In genomic region chr5:175922192-175922885, GRCh38 we compare ENCODE assay signal across 14 cellular contexts. TPM values are rescaled to one million over a fixed set of nuclear protein-coding genes. Genes with fewer than 3 reads are reported as not detected.
A peak's percentile ranks its signal among the peaks of the same experiment; 100 is the strongest.
DNase-seq lines count a peak whose midpoint lies in the region; ATAC-seq and TF ChIP-seq lines count a peak whose summit lies in the region.
"Had no signal": no experiment of that assay in that cellular context is flagged by ENCODE, and none has a peak within 500 bp of the region (broad histone marks: within the 10 kb centered on the region; RNA-seq: fewer than 3 reads in every experiment).

No MANE protein-coding gene starts in this region.

- peaks cover 46% of the 10 kb centered on the region for H3K36me3 Mint-ChIP-seq in CD4-positive, CD25-positive, alpha-beta regulatory T cell

- no peak overlapping the region for H3K4me3 ChIP-seq in CD4-positive, CD25-positive, alpha-beta regulatory T cell (ENCODE audit: low read depth, low read length)
- H3K4me3 ChIP-seq in epithelial cell of proximal tubule (ENCODE audit: low read depth, low read length) = no peak overlapping the region
- no peak overlapping the region for H3K4me3 ChIP-seq in mesodermal cell (ENCODE audit: extremely low read depth, insufficient read depth, low read length, poor library complexity, severe bottlenecking)
- H3K4me3 ChIP-seq: cardiac muscle cell, heart left ventricle had no signal

- H3K4me3 Mint-ChIP-seq in CD4-positive, CD25-positive, alpha-beta regulatory T cell = no peak overlapping the region

- H3K27ac ChIP-seq in CD4-positive, CD25-positive, alpha-beta regulatory T cell (ENCODE audit: insufficient read depth, low read length, poor library complexity, severe bottlenecking) = no peak overlapping the region
- H3K27ac ChIP-seq in mesodermal cell (ENCODE audit: low read depth, low read length, severe bottlenecking) = peak overlapping the region; percentile 55
- H3K27ac ChIP-seq: cardiac muscle cell, heart left ventricle had no signal

- no peak for DNase-seq in CD4-positive, CD25-positive, alpha-beta regulatory T cell
- DNase-seq in NCI-H226 (peak; percentile 58), epithelial cell of proximal tubule (ENCODE audit: low read depth) (peak; percentile 13), ecto neural progenitor cell (ENCODE audit: low spot score) (no peak), COR-L47 (lab: John Stamatoyannopoulos, UW) (no peak), SKM-1 treated with dmso at 0.1 percent for 144 hours (lab: John Stamatoyannopoulos, UW; ENCODE audit: unreplicated experiment) (no peak)
- no peak for DNase-seq in activated naive CD4-positive, alpha-beta T cell treated with anti-CD3 and anti-CD28 coated beads, Interleukin-2, amount 50 U/mL, for 16 hours
- DNase-seq: activated T-cell treated with anti-CD3 and anti-CD28 coated beads, Interleukin-2, amount 50 U/mL, for 48 hours; heart left ventricle; NCI-H510A treated with DMSO at 0.1 percent for 48 hours; right cardiac atrium; SHP77 had no signal

- H3K9me3 Mint-ChIP-seq in CD4-positive, CD25-positive, alpha-beta regulatory T cell = peaks cover 0 to 1% (median 0%) of the 10 kb centered on the region in 7 donors

- peak overlapping the region in 2 of 3 donors; percentile 12 to 18 for H3K27ac Mint-ChIP-seq in CD4-positive, CD25-positive, alpha-beta regulatory T cell

- TF ChIP-seq CTCF in epithelial cell of proximal tubule (conservative IDR thresholded peaks at IDR 0.05; ENCODE audit: low read depth, low read length) = no peak

- ATAC-seq in CD4-positive, CD25-positive, alpha-beta regulatory T cell (ENCODE audit: low read depth in 2 of 2) = no peak
- ATAC-seq: heart left ventricle, right cardiac atrium had no signal

- no peaks in the 10 kb centered on the region for H3K9me3 ChIP-seq in CD4-positive, CD25-positive, alpha-beta regulatory T cell (ENCODE audit: control insufficient read depth in 2 of 2, low read length in 2 of 2)
- no peaks in the 10 kb centered on the region for H3K9me3 ChIP-seq in mesodermal cell (ENCODE audit: control insufficient read depth, low read length)
- H3K9me3 ChIP-seq: heart left ventricle had no signal

- 94 to 97% methylated on average over 3 of the region's 3 CpGs for WGBS in mesodermal cell (ENCODE audit: insufficient coverage in 2 of 2), 2 experiments

- H3K4me1 ChIP-seq in CD4-positive, CD25-positive, alpha-beta regulatory T cell (ENCODE audit: control insufficient read depth, insufficient read depth, low read length, poor library complexity, severe bottlenecking) = no peaks in the 10 kb centered on the region
- peaks cover 23% of the 10 kb centered on the region for H3K4me1 ChIP-seq in mesodermal cell (ENCODE audit: control insufficient read depth, insufficient read depth, low read length, poor library complexity, severe bottlenecking)
- H3K4me1 ChIP-seq: heart left ventricle had no signal

- H3K27me3 Mint-ChIP-seq in CD4-positive, CD25-positive, alpha-beta regulatory T cell = no peaks in the 10 kb centered on the region

- H3K4me1 Mint-ChIP-seq in CD4-positive, CD25-positive, alpha-beta regulatory T cell = peaks cover 5 to 15% (median 9%) of the 10 kb centered on the region in 4 donors

- H3K36me3 ChIP-seq in CD4-positive, CD25-positive, alpha-beta regulatory T cell (ENCODE audit: control insufficient read depth, insufficient read depth, low read length) = peaks cover 13% of the 10 kb centered on the region
- H3K36me3 ChIP-seq in mesodermal cell (ENCODE audit: control insufficient read depth, insufficient read depth, low read length) = no peaks in the 10 kb centered on the region
- H3K36me3 ChIP-seq: cardiac muscle cell, heart left ventricle had no signal

- no peaks in the 10 kb centered on the region for H3K27me3 ChIP-seq in CD4-positive, CD25-positive, alpha-beta regulatory T cell (ENCODE audit: control insufficient read depth, insufficient read depth, low read length)
- H3K27me3 ChIP-seq: cardiac muscle cell, heart left ventricle had no signal

RNA-seq across cellular contexts. Expression of gene THOC3, which starts 45.8 kb away (rescaled TPM):
- 70.6 TPM for total RNA-seq in CD4-positive, CD25-positive, alpha-beta regulatory T cell
- 100 to 1,000 TPM; 101 to 199 (median 148) TPM for polyA plus RNA-seq in CD4-positive, CD25-positive, alpha-beta regulatory T cell
- total RNA-seq in epithelial cell of proximal tubule = 75.5 and 148 TPM in 2 replicates
- polyA plus RNA-seq in mesodermal cell (2013, experiment 1 of 2) = 67.6 TPM
- polyA plus RNA-seq in mesodermal cell (2013, experiment 2 of 2) = 58.3 TPM

RNA-seq across cellular contexts. Expression of gene CPLX2, which starts 51.0 kb away (rescaled TPM):
- not detected for total RNA-seq in CD4-positive, CD25-positive, alpha-beta regulatory T cell
- polyA plus RNA-seq in CD4-positive, CD25-positive, alpha-beta regulatory T cell = under 1 TPM in 1 of 4 donors, not detected in 3; 0.52 TPM
- total RNA-seq in epithelial cell of proximal tubule = not detected in 2 replicates
- 0.29 TPM for polyA plus RNA-seq in mesodermal cell (2013, experiment 1 of 2)
- polyA plus RNA-seq in mesodermal cell (2013, experiment 2 of 2) = 0.10 TPM
- total RNA-seq: cardiac muscle cell, heart left ventricle had no signal
- polyA plus RNA-seq: heart left ventricle had no signal

Comparison
In these comparisons a context has a peak if more than half of its experiments do, and no peak if none do; other contexts are left out.
1. DNase-seq: peak in NCI-H226 (single experiment) and epithelial cell of proximal tubule (single experiment); none in CD4-positive, CD25-positive, alpha-beta regulatory T cell (0 of 3), ecto neural progenitor cell (single experiment), COR-L47 (single experiment), activated naive CD4-positive, alpha-beta T cell treated with anti-CD3 and anti-CD28 coated beads, Interleukin-2, amount 50 U/mL, for 16 hours (single experiment) and SKM-1 treated with dmso at 0.1 percent for 144 hours (single experiment).